8 cellular contexts compared by ENCODE assay signal in genomic region chr12:47963340-47964040, GRCh38. TPM values are rescaled to one million over a fixed set of nuclear protein-coding genes. Genes with fewer than 3 reads are reported as not detected.
A peak's percentile ranks its signal among the peaks of the same experiment; 100 is the strongest.
DNase-seq lines count a peak whose midpoint lies in the region; ATAC-seq and TF ChIP-seq lines count a peak whose summit lies in the region.

TSS of gene TMEM106C (plus strand) at chr12:47963596. CDS start at chr12:47964237, 641 bp downstream.

- intact Hi-C loops in right cardiac atrium (cut with DNase I), result no loop called here
- intact Hi-C loops in uterus (cut with DNase I; ENCODE audit: low total_unique reads), result no loop called here

- H3K36me3 ChIP-seq in uterus, result no peaks in the 10 kb centered on the region

- H3K9me3 ChIP-seq in right cardiac atrium (ENCODE audit: control insufficient read depth, low read length) (no peaks in the 10 kb centered on the region), uterus (no peaks in the 10 kb centered on the region)

- H3K27me3 ChIP-seq in right cardiac atrium (ENCODE audit: control insufficient read depth, insufficient read depth), result no peaks in the 10 kb centered on the region
- no peaks in the 10 kb centered on the region for H3K27me3 ChIP-seq in uterus

- TF ChIP-seq POLR2A in GM15510 (IDR thresholded peaks at IDR 0.05; ENCODE audit: borderline replicate concordance, extremely low read depth, insufficient read length), result peak; percentile 65
- peak; percentile 15 to 47 for TF ChIP-seq POLR2A in uterus (IDR thresholded peaks at IDR 0.05)

- peak; percentile 97 to 99 (median 98) for TF ChIP-seq CTCF in uterus (IDR thresholded peaks at IDR 0.05)

- H3K4me3 ChIP-seq in right cardiac atrium (ENCODE audit: low read length) (peak within 1 kb of the TSS; percentile 60), uterus (peak within 1 kb of the TSS; percentile 83 to 84)

- under 1% methylated on average over 59 of the region's 59 CpGs for WGBS in right cardiac atrium

- peak within 1 kb of the TSS; percentile 6 for H3K27ac ChIP-seq in right cardiac atrium (ENCODE audit: low read length)
- H3K27ac ChIP-seq in uterus, result peak within 1 kb of the TSS; percentile 60 to 80

- DNase-seq in NCI-H1694 (lab: John Stamatoyannopoulos, UW) (peak; percentile 63), T-helper 2 cell (peak; percentile 84 to 92 (median 88)), anterior cingulate cortex (lab: John Stamatoyannopoulos, UW) (peak; percentile 4 to 91 (median 82)), right cardiac atrium (peak; percentile 92 to 97 (median 97)), pulmonary artery endothelial cell (ENCODE audit: low read depth, low spot score) (peak; percentile 54), uterus (peak; percentile 90 to 94)

- peaks cover 2% of the 10 kb centered on the region for H3K4me1 ChIP-seq in right cardiac atrium (ENCODE audit: control insufficient read depth, insufficient read depth, low read length)
- no peaks in the 10 kb centered on the region for H3K4me1 ChIP-seq in uterus

- ATAC-seq in HG02885 (IDR thresholded peaks at IDR 0.05; ENCODE audit: poor library complexity, unreplicated experiment), result peak; percentile 94
- ATAC-seq in right cardiac atrium, result peak; percentile 94 to 97

RNA-seq across cellular contexts. Expression of gene TMEM106C, which starts in this region (rescaled TPM):
- total RNA-seq in right cardiac atrium (10 to 100 TPM; 68.6 to 85.7 (median 74.5) TPM), pulmonary artery endothelial cell (85.5 and 177 TPM in 2 replicates), uterus (100 to 1,000 TPM in 1 of 4 donors, 10 to 100 TPM in 3; 54.9 to 157 (median 77.6) TPM)
- 67.8 TPM for polyA plus RNA-seq in right cardiac atrium

Comparison
In these comparisons a context has a peak if more than half of its experiments do, and no peak if none do; other contexts are left out.
1. Peak in every context shown above with its lines: DNase-seq, ATAC-seq, H3K4me3 ChIP-seq and H3K27ac ChIP-seq.